16 cellular contexts compared by ENCODE assay signal in the genomic region with DNA sequence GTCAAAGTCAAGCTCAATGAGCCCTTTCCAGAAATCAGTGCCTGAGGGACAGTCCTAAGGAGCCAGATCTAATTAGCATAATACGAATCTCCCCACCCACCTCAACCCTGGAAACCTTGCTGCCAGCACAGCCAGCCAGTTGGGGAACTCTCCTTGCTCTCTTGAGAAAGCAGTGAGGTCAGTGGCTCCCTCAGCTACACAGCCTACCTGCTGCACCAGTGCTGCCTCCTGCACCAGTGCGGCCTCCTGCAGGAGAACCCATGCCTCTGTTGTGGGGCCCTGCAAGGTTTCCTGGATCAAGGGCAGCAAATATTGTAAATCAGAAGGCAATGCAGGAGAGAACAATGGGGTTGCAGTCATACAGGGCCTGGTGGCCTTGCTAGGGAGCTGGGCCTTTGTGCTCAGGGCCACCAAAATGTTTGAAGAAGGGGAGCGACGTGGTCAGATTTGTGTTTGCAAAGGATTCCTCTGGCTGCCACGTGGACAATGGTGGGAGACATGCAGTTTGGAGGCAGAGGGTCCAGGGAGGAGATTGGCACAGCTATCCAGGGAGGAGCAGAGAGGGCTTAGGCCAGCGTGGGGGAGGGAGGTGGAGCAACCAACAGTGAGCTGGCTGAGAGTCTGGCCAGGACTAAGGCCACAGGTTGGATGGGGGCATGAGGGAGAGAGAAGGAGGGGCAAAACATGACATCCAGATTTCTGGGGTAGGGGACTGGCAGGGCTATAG.
DNase-seq lines count a peak whose midpoint lies in the region; ATAC-seq and TF ChIP-seq lines count a peak whose summit lies in the region.
"Had no signal": no experiment of that assay in that cellular context is flagged by ENCODE, and none has a peak within 500 bp of the region (broad histone marks: within the 10 kb centered on the region; RNA-seq: fewer than 3 reads in every experiment).

No MANE protein-coding gene starts in this region.

- H3K4me3 Mint-ChIP-seq in endodermal cell (no peak overlapping the region), type B pancreatic cell (no peak overlapping the region)
- H3K4me3 Mint-ChIP-seq: CD14-positive monocyte; CD8-positive, alpha-beta T cell had no signal

- H3K4me1 ChIP-seq in endodermal cell (ENCODE audit: control insufficient read depth, insufficient read depth, low read length): no peaks in the 10 kb centered on the region
- H3K4me1 ChIP-seq: HAP-1 had no signal

- H3K9ac ChIP-seq in endodermal cell (ENCODE audit: extremely low read depth, low read length, poor library complexity, severe bottlenecking): no peak overlapping the region

- H3K27me3 Mint-ChIP-seq in endodermal cell (ENCODE audit: insufficient read depth) (no peaks in the 10 kb centered on the region), type B pancreatic cell (no peaks in the 10 kb centered on the region)

- H3K27me3 ChIP-seq in endodermal cell (ENCODE audit: control insufficient read depth, insufficient read depth, low read length, poor library complexity, severe bottlenecking): no peaks in the 10 kb centered on the region

- no peak for TF ChIP-seq CTCF in endodermal cell (conservative IDR thresholded peaks at IDR 0.05)
- TF ChIP-seq CTCF in type B pancreatic cell (conservative IDR thresholded peaks at IDR 0.05): no peak

- peak; percentile 47 for DNase-seq in NCI-H82 (lab: John Stamatoyannopoulos, UW)
- DNase-seq in NCI-H82 treated with DMSO at 0.1 percent for 48 hours (lab: John Stamatoyannopoulos, UW; ENCODE audit: unreplicated experiment): no peak
- peak; percentile 15 for DNase-seq in M059J (ENCODE audit: low read depth)
- DNase-seq in endodermal cell: peak; percentile 52
- peak; percentile 82 for DNase-seq in mesenteric fat pad (ENCODE audit: low spot score)
- DNase-seq in cortex of kidney (lab: John Stamatoyannopoulos, UW): no peak
- no peak for DNase-seq in type B pancreatic cell (ENCODE audit: extremely low spot score, unreplicated experiment)
- DNase-seq: CD8-positive, alpha-beta T cell; COR-L47; DMS153; DMS79 treated with DMSO at 0.1 percent for 48 hours; EL had no signal

- H3K9me3 ChIP-seq in endodermal cell (ENCODE audit: control insufficient read depth, low read length): no peaks in the 10 kb centered on the region
- H3K9me3 ChIP-seq: HAP-1 had no signal

- 69% methylated on average over 6 of the region's 6 CpGs; no CpG with 5 or more reads in 1 of the 2 experiments for WGBS in endodermal cell (ENCODE audit: insufficient coverage in 1 of 2, insufficient read length in 1 of 2), 2 experiments

- H3K27ac Mint-ChIP-seq in endodermal cell (no peak overlapping the region), type B pancreatic cell (no peak overlapping the region)
- H3K27ac Mint-ChIP-seq: CD14-positive monocyte; CD8-positive, alpha-beta T cell had no signal

- no peak for ATAC-seq in GM21576 (IDR thresholded peaks at IDR 0.05; ENCODE audit: unreplicated experiment)
- ATAC-seq: CD8-positive, alpha-beta T cell had no signal

- H3K4me1 Mint-ChIP-seq in endodermal cell: no peaks in the 10 kb centered on the region
- no peaks in the 10 kb centered on the region for H3K4me1 Mint-ChIP-seq in type B pancreatic cell (ENCODE audit: unreplicated experiment)
- H3K4me1 Mint-ChIP-seq: CD14-positive monocyte had no signal

- no peak overlapping the region for H3K4me3 ChIP-seq in endodermal cell (ENCODE audit: low read length)
- H3K4me3 ChIP-seq: HAP-1 had no signal

- no peak overlapping the region for H3K27ac ChIP-seq in endodermal cell (ENCODE audit: low read depth, low read length)
- H3K27ac ChIP-seq: 22Rv1 had no signal

- no peaks in the 10 kb centered on the region for H3K36me3 ChIP-seq in endodermal cell (ENCODE audit: control insufficient read depth, insufficient read depth, low read length)
- H3K36me3 ChIP-seq: HAP-1 had no signal

- H3K9me3 Mint-ChIP-seq in endodermal cell (peaks cover 47% of the 10 kb centered on the region), type B pancreatic cell (no peaks in the 10 kb centered on the region)
- H3K9me3 Mint-ChIP-seq: CD8-positive, alpha-beta T cell had no signal

- H3K36me3 Mint-ChIP-seq in endodermal cell (ENCODE audit: low read depth) (no peaks in the 10 kb centered on the region), type B pancreatic cell (no peaks in the 10 kb centered on the region)
- H3K36me3 Mint-ChIP-seq: CD14-positive monocyte; CD8-positive, alpha-beta T cell had no signal

Comparison
In these comparisons a context has a peak if more than half of its experiments do, and no peak if none do; other contexts are left out.
1. DNase-seq: peak in NCI-H82 (single experiment), M059J (single experiment), endodermal cell (single experiment) and mesenteric fat pad (single experiment); none in NCI-H82 treated with DMSO at 0.1 percent for 48 hours (single experiment), cortex of kidney (single experiment) and type B pancreatic cell (single experiment).